20 cellular contexts compared by ENCODE assay signal in genomic region chr13:43520331-43520730, GRCh38.
DNase-seq lines count a peak whose midpoint lies in the region; ATAC-seq, FAIRE-seq and TF ChIP-seq lines count a peak whose summit lies in the region.
"Had no signal": no experiment of that assay in that cellular context is flagged by ENCODE, and none has a peak within 500 bp of the region (broad histone marks: within the 10 kb centered on the region; RNA-seq: fewer than 3 reads in every experiment).

No MANE protein-coding gene starts in this region.

- H3K27me3 Mint-ChIP-seq in nephron progenitor cell (ENCODE audit: low read depth, poor library complexity) = peaks cover 13% of the 10 kb centered on the region

- H4K20me1 ChIP-seq in PC-3 (ENCODE audit: low read length) = no peaks in the 10 kb centered on the region

- H3F3A ChIP-seq in PC-3 (ENCODE audit: low read length, unreplicated experiment) = no peaks in the 10 kb centered on the region

- no peak overlapping the region for H3K9ac ChIP-seq in PC-3 (ENCODE audit: low read length)

- no peak overlapping the region for H2AFZ ChIP-seq in PC-3 (ENCODE audit: low read length)

- POLR2A ChIA-PET in PC-3 (lab: Charles Lee; ENCODE audit: unreplicated experiment) = interaction anchor here (0.6 kb wide), 1 partner anchor 27 kb away, joined by 3 read pairs; no protein-coding TSS in a partner anchor
- POLR2A ChIA-PET in HEK293T (lab: Yijun Ruan, JAX) = no interaction called here

- H3K4me1 ChIP-seq in PC-3 (ENCODE audit: insufficient read depth, low read length) = no peaks in the 10 kb centered on the region

- no peaks in the 10 kb centered on the region for H3K36me3 Mint-ChIP-seq in nephron progenitor cell (ENCODE audit: low read depth)
- H3K36me3 Mint-ChIP-seq: CD14-positive monocyte; CD8-positive, alpha-beta T cell had no signal

- DNase-seq in HFF-Myc (ENCODE audit: extremely low read depth, low read depth) (peak; percentile 19), fibroblast of peridontal ligament (ENCODE audit: extremely low read depth) (peak; percentile 42), nephron progenitor cell (no peak), PC-3 (no peak), HEK293T (ENCODE audit: extremely low spot score) (no peak)
- DNase-seq: ACHN; Calu3; CD8-positive, alpha-beta T cell; DMS79 treated with DMSO at 0.1 percent for 48 hours; H9; Kasumi-1; KG1 had no signal

- BruUV-seq in PC-3 (replicated peaks; lab: Mats Ljungman, UMichigan) = no TSS peak

- TF ChIP-seq CTCF in HFF-Myc (IDR thresholded peaks at IDR 0.05; ENCODE audit: low read depth, low read length, missing control alignments) (no peak), nephron progenitor cell (IDR thresholded peaks at IDR 0.05) (no peak), PC-3 (conservative IDR thresholded peaks at IDR 0.05; ENCODE audit: low read depth, low read length) (no peak)

- no peak overlapping the region for H3K4me3 ChIP-seq in HFF-Myc (replicated peaks; ENCODE audit: low read depth, low read length)
- H3K4me3 ChIP-seq in PC-3 (ENCODE audit: low read length) = no peak overlapping the region

- no peaks in the 10 kb centered on the region for H3K9me2 ChIP-seq in PC-3 (replicated peaks; ENCODE audit: low read length)

- no peaks in the 10 kb centered on the region for H3K9me3 ChIP-seq in PC-3 (ENCODE audit: low read length)

- no peak overlapping the region for H3K4me3 Mint-ChIP-seq in nephron progenitor cell
- H3K4me3 Mint-ChIP-seq: CD14-positive monocyte; CD8-positive, alpha-beta T cell; H9 had no signal

- H3K4me1 Mint-ChIP-seq in nephron progenitor cell = peaks cover 22% of the 10 kb centered on the region
- H3K4me1 Mint-ChIP-seq: CD14-positive monocyte had no signal

- intact Hi-C loops in PC-3 (cut with micrococcal nuclease) = loop anchor here (10.0 kb wide), 1 partner anchor 86 kb away; no protein-coding TSS in a partner anchor

- no peak overlapping the region for H3K4me2 ChIP-seq in PC-3 (ENCODE audit: low read length)

- no peak for ATAC-seq in PC-3
- ATAC-seq in GM19463 (IDR thresholded peaks at IDR 0.05; ENCODE audit: unreplicated experiment) = no peak
- no peak for ATAC-seq in GM19395 (IDR thresholded peaks at IDR 0.05; ENCODE audit: unreplicated experiment)
- ATAC-seq: CD8-positive, alpha-beta T cell had no signal

- no peaks in the 10 kb centered on the region for H3K27me3 ChIP-seq in PC-3 (ENCODE audit: low read length)

- H3K79me2 ChIP-seq in PC-3 (ENCODE audit: low read length) = no peaks in the 10 kb centered on the region

- FAIRE-seq in endometrium (lab: Jason Lieb, UNC) = peak; percentile 12
- FAIRE-seq: A204.1, G401.6, GM12891, H1 had no signal

- peak overlapping the region; percentile 33 for H3K27ac Mint-ChIP-seq in nephron progenitor cell
- H3K27ac Mint-ChIP-seq: CD8-positive, alpha-beta T cell; H9 had no signal

- no peaks in the 10 kb centered on the region for H3K36me3 ChIP-seq in PC-3 (ENCODE audit: low read depth, low read length)

- H3K27ac ChIP-seq in PC-3 (ENCODE audit: low read length) = no peak overlapping the region

- H3K9me3 Mint-ChIP-seq in nephron progenitor cell = no peaks in the 10 kb centered on the region
- H3K9me3 Mint-ChIP-seq: CD8-positive, alpha-beta T cell; H9 had no signal

- CTCF ChIA-PET in PC-3 (lab: Charles Lee) (no interaction called here), HEK293T (lab: Yijun Ruan, JAX) (no interaction called here)

TF ChIP-seq in HEK293T, 16 proteins besides CTCF, POLR2A, EP300 and RAD21:
- no peak for TF ChIP-seq FOXK2 (IDR thresholded peaks at IDR 0.05)
- no peak for TF ChIP-seq SUZ12 (IDR thresholded peaks at IDR 0.05)
- TF ChIP-seq, protein P1, sequence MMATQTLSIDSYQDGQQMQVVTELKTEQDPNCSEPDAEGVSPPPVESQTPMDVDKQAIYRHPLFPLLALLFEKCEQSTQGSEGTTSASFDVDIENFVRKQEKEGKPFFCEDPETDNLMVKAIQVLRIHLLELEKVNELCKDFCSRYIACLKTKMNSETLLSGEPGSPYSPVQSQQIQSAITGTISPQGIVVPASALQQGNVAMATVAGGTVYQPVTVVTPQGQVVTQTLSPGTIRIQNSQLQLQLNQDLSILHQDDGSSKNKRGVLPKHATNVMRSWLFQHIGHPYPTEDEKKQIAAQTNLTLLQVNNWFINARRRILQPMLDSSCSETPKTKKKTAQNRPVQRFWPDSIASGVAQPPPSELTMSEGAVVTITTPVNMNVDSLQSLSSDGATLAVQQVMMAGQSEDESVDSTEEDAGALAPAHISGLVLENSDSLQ (IDR thresholded peaks at IDR 0.05) = no peak
- no peak for TF ChIP-seq CTBP1 (IDR thresholded peaks at IDR 0.05; ENCODE audit: borderline replicate concordance)
- TF ChIP-seq ARNT (IDR thresholded peaks at IDR 0.05) = no peak
- TF ChIP-seq ELF4 (IDR thresholded peaks at IDR 0.05) = no peak
- TF ChIP-seq L3MBTL2 (conservative IDR thresholded peaks at IDR 0.05) = no peak
- no peak for TF ChIP-seq TARDBP (IDR thresholded peaks at IDR 0.05)
- TF ChIP-seq SP1 (IDR thresholded peaks at IDR 0.05) = no peak
- no peak for TF ChIP-seq BHLHE40 (IDR thresholded peaks at IDR 0.05; ENCODE audit: borderline replicate concordance)
- TF ChIP-seq ZNF384 (IDR thresholded peaks at IDR 0.05) = no peak
- TF ChIP-seq NFRKB (IDR thresholded peaks at IDR 0.05) = no peak
- TF ChIP-seq HDGF (IDR thresholded peaks at IDR 0.05; ENCODE audit: borderline replicate concordance) = no peak
- TF ChIP-seq LEF1 (IDR thresholded peaks at IDR 0.05; ENCODE audit: borderline replicate concordance) = no peak
- no peak for TF ChIP-seq FOXA1 (IDR thresholded peaks at IDR 0.05)
- TF ChIP-seq FOXM1 (IDR thresholded peaks at IDR 0.05; ENCODE audit: borderline replicate concordance) = no peak

Comparison
In these comparisons a context has a peak if more than half of its experiments do, and no peak if none do; other contexts are left out.
1. DNase-seq: peak in HFF-Myc (single experiment) and fibroblast of peridontal ligament (single experiment); none in nephron progenitor cell (single experiment), PC-3 (single experiment) and HEK293T (single experiment).